1 cellular context compared by ENCODE assay signal in genomic region chr19:56705939-56706338, GRCh38.
TF ChIP-seq lines count a peak whose summit lies in the region.

No MANE protein-coding gene starts in this region.

TF ChIP-seq in GM23338, 12 proteins besides CTCF, POLR2A, EP300 and RAD21 (continued from another document):
- TF ChIP-seq REST (IDR thresholded peaks at IDR 0.05; ENCODE audit: unreplicated experiment) = peak; percentile 21
- no peak for TF ChIP-seq NANOG (IDR thresholded peaks at IDR 0.05; ENCODE audit: borderline replicate concordance)
